Comparison of ENCODE assay signal across 8 cellular contexts in genomic region chr12:51827925-51828818, GRCh38. TPM values are rescaled to one million over a fixed set of nuclear protein-coding genes. Genes with fewer than 3 reads are reported as not detected.
DNase-seq lines count a peak whose midpoint lies in the region; ATAC-seq, FAIRE-seq and TF ChIP-seq lines count a peak whose summit lies in the region.

No MANE protein-coding gene starts in this region.

- no peak overlapping the region for H3K27ac ChIP-seq in HCT116 (ENCODE audit: low read depth, low read length)

- H4K20me1 ChIP-seq in HCT116 (ENCODE audit: insufficient read depth), result no peaks in the 10 kb centered on the region

- no peak overlapping the region for H3K4me3 Mint-ChIP-seq in T-helper 17 cell

- H3K9me3 ChIP-seq in HCT116 (ENCODE audit: control insufficient read depth in 1 of 2, insufficient read depth in 1 of 2, low read depth in 1 of 2, low read length in 2 of 2) (no peaks in the 10 kb centered on the region), T-helper 17 cell (ENCODE audit: control insufficient read depth, low read length, poor library complexity, severe bottlenecking) (no peaks in the 10 kb centered on the region)

- no peaks in the 10 kb centered on the region for H3K79me2 ChIP-seq in HCT116 (ENCODE audit: insufficient read depth, low read length)

- POLR2A ChIA-PET in HCT116 (lab: Charles Lee), result no interaction called here

- H3K27ac Mint-ChIP-seq in T-helper 17 cell, result no peak overlapping the region

- DNase-seq in HCT116 (ENCODE audit: low read depth, low spot score) (no peak), T-helper 17 cell (no peak), epithelial cell of esophagus (ENCODE audit: low read depth) (peak; percentile 84), midbrain (lab: John Stamatoyannopoulos, UW) (no peak), frontal cortex (ENCODE audit: low spot score in 2 of 2) (no peak)
- peak; percentile 36 to 46 for DNase-seq in stimulated activated CD4-positive, alpha-beta T cell treated with anti-CD3 and anti-CD28 coated beads, Interleukin-1b, Interleukin-23, amount 100 ng/mL, for 4 hours (ENCODE audit: low read depth in 2 of 2)

- no peak for TF ChIP-seq POLR2A in HCT116 (IDR thresholded peaks at IDR 0.05; ENCODE audit: borderline replicate concordance, extremely low read depth, insufficient read depth, insufficient read length)

- peak; percentile 54 for ATAC-seq in HCT116
- peak; percentile 53 for ATAC-seq in T-helper 17 cell
- no peak for ATAC-seq in HG02642 (IDR thresholded peaks at IDR 0.05; ENCODE audit: poor library complexity, unreplicated experiment)
- ATAC-seq in GM18909 (IDR thresholded peaks at IDR 0.05; ENCODE audit: poor library complexity, unreplicated experiment), result no peak

- H3K27me3 ChIP-seq in HCT116 (ENCODE audit: insufficient read depth, low read length), result peaks cover 19% of the 10 kb centered on the region; the same call in 1 of the 2 replicates

- H3K4me1 Mint-ChIP-seq in T-helper 17 cell, result peaks cover 27% of the 10 kb centered on the region

- H3K4me2 ChIP-seq in HCT116 (ENCODE audit: low read length), result peak overlapping the region; percentile 54

- RAD21 ChIA-PET in HCT116 (lab: Charles Lee; ENCODE audit: low non-redundant PET in 1 of 2, low total read pairs in 2 of 2, uncharacterized antibody in 2 of 2, unreplicated experiment in 2 of 2), result no interaction called here

- no peak for TF ChIP-seq RAD21 in HCT116 (IDR thresholded peaks at IDR 0.05; ENCODE audit: low read depth)

- H3K27me3 Mint-ChIP-seq in T-helper 17 cell, result peaks cover 25% of the 10 kb centered on the region

- H3K36me3 ChIP-seq in HCT116 (ENCODE audit: control insufficient read depth in 1 of 2, insufficient read depth in 2 of 2, low read length in 2 of 2), result no peaks in the 10 kb centered on the region

- no peaks in the 10 kb centered on the region for H3K9me2 ChIP-seq in HCT116 (ENCODE audit: insufficient read depth)

- peaks cover 6% of the 10 kb centered on the region for H3K36me3 Mint-ChIP-seq in T-helper 17 cell (ENCODE audit: low read depth)

- H3K4me1 ChIP-seq in HCT116 (ENCODE audit: control insufficient read depth in 1 of 2, insufficient read depth in 2 of 2, low read length in 2 of 2), result peaks cover 8 to 18% of the 10 kb centered on the region in 2 experiments

- BruUV-seq in HCT116 (replicated peaks; lab: Mats Ljungman, UMichigan), result no TSS peak

- H2AFZ ChIP-seq in HCT116 (ENCODE audit: low read depth, low read length, poor library complexity, severe bottlenecking), result peak overlapping the region; percentile 20

- CTCF ChIA-PET in HCT116 (lab: Charles Lee), result interaction anchor here (0.6 to 1.1 kb wide), 2 partner anchors 47 to 407 kb away, joined by 3 read pairs; no protein-coding TSS in a partner anchor

- TF ChIP-seq CTCF in HCT116 (IDR thresholded peaks at IDR 0.05 in 2 of 3, conservative IDR thresholded peaks at IDR 0.05 in 1 of 3; ENCODE audit: borderline replicate concordance in 1 of 3, insufficient read depth in 1 of 3, low read depth in 2 of 3, low read length in 2 of 3) (no peak), epithelial cell of esophagus (IDR thresholded peaks at IDR 0.05; ENCODE audit: insufficient read depth, low read depth, low read length, missing control alignments) (no peak)

- FAIRE-seq in frontal cortex (lab: Jason Lieb, UNC), result no peak

- H3K4me3 ChIP-seq in HCT116 (replicated peaks in 1 of 2; ENCODE audit: low read depth in 1 of 2, low read length in 2 of 2), result 0 out of 4 replicates have a peak overlapping the region, but pooled peaks of 1 of the 2 experiments have one; percentile 2
- no peak overlapping the region for H3K4me3 ChIP-seq in epithelial cell of esophagus (ENCODE audit: low read length)

- intact Hi-C loops in HCT116 (cut with micrococcal nuclease), result loop anchor here (5.0 kb wide), 2 partner anchors 49 to 149 kb away; no protein-coding TSS in a partner anchor

- 0 out of 2 replicates have a peak overlapping the region, but pooled peaks have one; percentile 20 for H3K9ac ChIP-seq in HCT116 (ENCODE audit: low read length)

TF ChIP-seq in HCT116, 20 proteins besides CTCF, POLR2A, EP300 and RAD21:
- TF ChIP-seq EZH2phosphoT487 (IDR thresholded peaks at IDR 0.05; ENCODE audit: borderline replicate concordance), result no peak
- TF ChIP-seq SIN3A (IDR thresholded peaks at IDR 0.05; ENCODE audit: low read depth), result no peak
- TF ChIP-seq EGR1 (IDR thresholded peaks at IDR 0.05; ENCODE audit: low read depth), result 0 out of 2 replicates have a peak, but pooled peaks have one; percentile 13
- TF ChIP-seq ZBTB33 (IDR thresholded peaks at IDR 0.05; ENCODE audit: extremely low read depth, insufficient replicate concordance, low read length), result no peak
- TF ChIP-seq SP1 (IDR thresholded peaks at IDR 0.05; ENCODE audit: low read depth), result no peak

RNA-seq across cellular contexts. Expression of gene FIGNL2, which starts 20.3 kb away (rescaled TPM):
- total RNA-seq in HCT116 (2021; ENCODE audit: unreplicated experiment) (0.27 TPM), T-helper 17 cell (under 1 TPM; 0.42 to 0.76 TPM), frontal cortex (0.82 TPM)
- 0.04 and 0.05 TPM in 2 replicates for polyA plus RNA-seq in HCT116 (2012)

RNA-seq across cellular contexts. Expression of gene ANKRD33, which starts 59.7 kb away (rescaled TPM):
- not detected for total RNA-seq in HCT116 (2021; ENCODE audit: unreplicated experiment)
- 0.04 and 0.05 TPM in 2 replicates for polyA plus RNA-seq in HCT116 (2012)
- total RNA-seq in T-helper 17 cell, result not detected
- total RNA-seq in frontal cortex, result not detected

Comparison
In these comparisons a context has a peak if more than half of its experiments do, and no peak if none do; other contexts are left out.
1. ATAC-seq: peak in HCT116 (single experiment) and T-helper 17 cell (single experiment); none in HG02642 (single experiment) and GM18909 (single experiment).
2. DNase-seq: peak in epithelial cell of esophagus (single experiment) and stimulated activated CD4-positive, alpha-beta T cell treated with anti-CD3 and anti-CD28 coated beads, Interleukin-1b, Interleukin-23, amount 100 ng/mL, for 4 hours (2 of 2); none in HCT116 (single experiment), T-helper 17 cell (0 of 3), midbrain (single experiment) and frontal cortex (0 of 2).